Comparison of ENCODE assay signal across 7 cellular contexts in genomic region chr15:96345560-96346389, GRCh38. TPM values are rescaled to one million over a fixed set of nuclear protein-coding genes. Genes with fewer than 3 reads are reported as not detected.
DNase-seq lines count a peak whose midpoint lies in the region; ATAC-seq and TF ChIP-seq lines count a peak whose summit lies in the region.

No MANE protein-coding gene starts in this region.

- H3K27ac ChIP-seq in temporal lobe (ENCODE audit: low read depth, low read length), result peak overlapping the region; percentile 20

- peak; percentile 29 for TF ChIP-seq CTCF in GM13976 (IDR thresholded peaks at IDR 0.05; ENCODE audit: borderline replicate concordance, control extremely low read depth, extremely low read depth, insufficient read depth, missing control alignments)

- in situ Hi-C loops in GM13976 (cut with MboI; ENCODE audit: low sequenced_read_pairs, unreplicated experiment), result loop anchor here (25.0 kb wide), 1 partner anchor 1083 kb away; no protein-coding TSS in a partner anchor

- DNase-seq in GM13976 (ENCODE audit: low spot score) (peak; percentile 79), NCI-H82 treated with DMSO at 0.1 percent for 48 hours (lab: John Stamatoyannopoulos, UW; ENCODE audit: unreplicated experiment) (peak; percentile 46), cerebellum (ENCODE audit: low spot score) (peak; percentile 72), left kidney (ENCODE audit: low read depth, low spot score) (peak; percentile 95)

- ATAC-seq in HG02884 (IDR thresholded peaks at IDR 0.05; ENCODE audit: unreplicated experiment) (peak; percentile 43), GM19023 (IDR thresholded peaks at IDR 0.05; ENCODE audit: unreplicated experiment) (no peak)

RNA-seq across cellular contexts. Expression of gene NR2F2, which starts 15.3 kb away (rescaled TPM):
- total RNA-seq in cerebellum (22.8 TPM), temporal lobe (4.4 TPM)
